ENCODE assay signal across 10 cellular contexts in the genomic region with DNA sequence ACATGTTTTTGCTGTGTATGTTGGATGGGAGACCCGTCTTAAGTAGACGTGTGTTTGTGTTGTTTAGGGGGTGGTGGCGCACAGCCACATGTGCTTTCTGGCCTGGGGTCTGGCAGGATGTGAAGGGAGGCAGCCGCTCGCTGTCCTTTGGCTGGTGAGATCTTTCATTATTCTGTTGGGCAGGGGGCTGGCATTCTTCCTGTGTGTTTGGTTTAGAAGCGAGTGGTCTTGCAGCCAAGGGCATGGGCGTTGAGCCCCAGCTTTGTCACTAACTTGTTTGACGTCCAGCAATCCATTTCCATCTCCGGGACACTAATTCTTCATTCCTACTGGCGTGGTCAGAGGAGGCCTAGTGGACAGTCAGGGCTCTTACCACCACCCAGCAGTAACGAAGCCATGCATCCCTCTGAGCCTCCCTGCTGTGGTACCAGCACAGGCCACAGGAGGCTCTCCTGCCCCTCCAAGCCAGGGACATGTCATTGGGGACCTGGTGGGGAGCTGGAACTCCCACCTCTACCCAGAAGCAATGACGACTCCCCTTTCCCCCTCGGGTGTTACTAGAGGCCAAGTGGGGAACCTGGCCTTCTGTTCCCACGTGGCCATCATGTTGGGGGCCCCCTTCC. TPM values are rescaled to one million over a fixed set of nuclear protein-coding genes. Genes with fewer than 3 reads are reported as not detected.
DNase-seq lines count a peak whose midpoint lies in the region; ATAC-seq, FAIRE-seq and TF ChIP-seq lines count a peak whose summit lies in the region.
"Had no signal": no experiment of that assay in that cellular context is flagged by ENCODE, and none has a peak within 500 bp of the region (broad histone marks: within the 10 kb centered on the region; RNA-seq: fewer than 3 reads in every experiment).

No MANE protein-coding gene starts in this region.

- H3K4me3 ChIP-seq in A549: no peak overlapping the region
- H3K4me3 ChIP-seq in cardiac fibroblast (replicated peaks in 1 of 2; ENCODE audit: low read depth in 2 of 2, low read length in 2 of 2): no peak overlapping the region
- H3K4me3 ChIP-seq in liver (ENCODE audit: low read depth in 1 of 3, low read length in 3 of 3): no peak overlapping the region

- ATAC-seq in A549: peak; percentile 68 to 85; a peak in 5 of 6 replicates

- peak; percentile 68 to 74 for DNase-seq in A549 (ENCODE audit: low read depth in 1 of 2, low spot score in 1 of 2)
- peak; percentile 53 for DNase-seq in HEK293T (ENCODE audit: extremely low spot score)
- no peak for DNase-seq in cardiac fibroblast (ENCODE audit: low read depth in 2 of 2)
- DNase-seq in amniotic stem cell (lab: John Stamatoyannopoulos, UW): no peak
- DNase-seq in activated CD4-positive, alpha-beta memory T cell treated with anti-CD3 and anti-CD28 coated beads, Interleukin-2, amount 10 ng/mL, durations not matched to agents 7 days and 5 days: no peak
- no peak for DNase-seq in hypothalamus (lab: John Stamatoyannopoulos, UW)
- no peak for DNase-seq in NCI-H2171 (lab: John Stamatoyannopoulos, UW)
- DNase-seq: nucleus accumbens had no signal

- no peak for TF ChIP-seq EP300 in A549 (IDR thresholded peaks at IDR 0.05)

- H3K27me3 ChIP-seq in liver (ENCODE audit: control insufficient read depth in 4 of 4, insufficient read depth in 4 of 4, low read length in 3 of 4): no peaks in the 10 kb centered on the region

- H3K4me2 ChIP-seq in A549: no peak overlapping the region

- H3K4me1 ChIP-seq in A549: peaks cover 39% of the 10 kb centered on the region
- peaks cover 0 to 3% (median 0%) of the 10 kb centered on the region in 4 donors for H3K4me1 ChIP-seq in liver (ENCODE audit: control insufficient read depth in 4 of 4, insufficient read depth in 4 of 4, low read length in 3 of 4)

- H3K9ac ChIP-seq in liver (ENCODE audit: low read depth in 1 of 2, low read length in 2 of 2): no peak overlapping the region

- TF ChIP-seq RAD21 in A549 (conservative IDR thresholded peaks at IDR 0.05 in 1 of 2, IDR thresholded peaks at IDR 0.05 in 1 of 2) (peak in 1 of 2 experiments; percentile 30; a peak in 2 of 5 replicates), liver (IDR thresholded peaks at IDR 0.05) (peak in 1 of 2 donors; percentile 66)

- no peaks in the 10 kb centered on the region for H3K4me1 Mint-ChIP-seq in activated CD4-positive, alpha-beta memory T cell treated with anti-CD3 and anti-CD28 coated beads, Interleukin-2, amount 10 ng/mL, durations not matched to agents 7 days and 5 days

- no peaks in the 10 kb centered on the region for H3K36me3 ChIP-seq in liver (ENCODE audit: control insufficient read depth in 4 of 4, insufficient read depth in 3 of 4, low read depth in 1 of 4, low read length in 3 of 4)

- WGBS in A549 (ENCODE audit: missing lambda C conversion rate): 87% methylated on average over 14 of the region's 14 CpGs
- 89% methylated on average over 14 of the region's 14 CpGs for WGBS in liver

- H3K9me3 ChIP-seq in A549 (peaks cover 4% of the 10 kb centered on the region; the same call in 2 of the 3 replicates), liver (ENCODE audit: control insufficient read depth in 4 of 4, low read length in 3 of 4) (no peaks in the 10 kb centered on the region)

- no peak overlapping the region for H3K27ac Mint-ChIP-seq in activated CD4-positive, alpha-beta memory T cell treated with anti-CD3 and anti-CD28 coated beads, Interleukin-2, amount 10 ng/mL, durations not matched to agents 7 days and 5 days
- H3K27ac Mint-ChIP-seq: activated naive CD8-positive, alpha-beta T cell had no signal

- TF ChIP-seq POLR2A in A549 (IDR thresholded peaks at IDR 0.05; ENCODE audit: low read length): no peak

- FAIRE-seq in A549 (lab: Jason Lieb, UNC): no peak

- no peak overlapping the region for H3K4me3 Mint-ChIP-seq in activated CD4-positive, alpha-beta memory T cell treated with anti-CD3 and anti-CD28 coated beads, Interleukin-2, amount 10 ng/mL, durations not matched to agents 7 days and 5 days
- H3K4me3 Mint-ChIP-seq: activated naive CD8-positive, alpha-beta T cell had no signal

- H3K27me3 Mint-ChIP-seq in activated CD4-positive, alpha-beta memory T cell treated with anti-CD3 and anti-CD28 coated beads, Interleukin-2, amount 10 ng/mL, durations not matched to agents 7 days and 5 days: no peaks in the 10 kb centered on the region

- H3K27ac ChIP-seq in A549 (peak overlapping the region in 1 of 2 experiments; percentile 19; a peak in 3 of 6 replicates), liver (ENCODE audit: low read depth in 1 of 2, low read length in 2 of 2) (no peak overlapping the region)

- CTCF ChIA-PET in A549 (lab: Yijun Ruan, JAX): interaction anchor here (2.8 kb wide), 1 partner anchor 10 kb away, joined by 23 read pairs; a partner anchor contains a TSS
- CTCF ChIA-PET in HEK293T (lab: Yijun Ruan, JAX): interaction anchor here (1.4 kb wide), 1 partner anchor 8 kb away, joined by 3 read pairs; no protein-coding TSS in a partner anchor
- CTCF ChIA-PET in activated CD4-positive, alpha-beta memory T cell treated with anti-CD3 and anti-CD28 coated beads, Interleukin-2, amount 10 ng/mL, durations not matched to agents 7 days and 5 days (lab: Charles Lee): no interaction called here

- POLR2A ChIA-PET in A549 (lab: Yijun Ruan, JAX): no interaction called here
- POLR2A ChIA-PET in HEK293T (lab: Yijun Ruan, JAX): no interaction called here
- POLR2A ChIA-PET in activated CD4-positive, alpha-beta memory T cell treated with anti-CD3 and anti-CD28 coated beads, Interleukin-2, amount 10 ng/mL, durations not matched to agents 7 days and 5 days (lab: Charles Lee): no interaction called here

- H3K36me3 Mint-ChIP-seq in activated CD4-positive, alpha-beta memory T cell treated with anti-CD3 and anti-CD28 coated beads, Interleukin-2, amount 10 ng/mL, durations not matched to agents 7 days and 5 days (ENCODE audit: low read depth): no peaks in the 10 kb centered on the region
- H3K36me3 Mint-ChIP-seq: activated naive CD8-positive, alpha-beta T cell had no signal

- no peak for TF ChIP-seq CTCF in A549 (IDR thresholded peaks at IDR 0.05)
- peak; percentile 41 for TF ChIP-seq CTCF in cardiac fibroblast (IDR thresholded peaks at IDR 0.05; ENCODE audit: low read depth, low read length)
- TF ChIP-seq CTCF in liver (IDR thresholded peaks at IDR 0.05; ENCODE audit: low read depth, low read length, missing input control): peak; percentile 5

- no peaks in the 10 kb centered on the region for H3K9me3 Mint-ChIP-seq in activated CD4-positive, alpha-beta memory T cell treated with anti-CD3 and anti-CD28 coated beads, Interleukin-2, amount 10 ng/mL, durations not matched to agents 7 days and 5 days

TF ChIP-seq in A549, 52 proteins besides CTCF, POLR2A, EP300 and RAD21 (continues in another document):
- TF ChIP-seq, protein P1, sequence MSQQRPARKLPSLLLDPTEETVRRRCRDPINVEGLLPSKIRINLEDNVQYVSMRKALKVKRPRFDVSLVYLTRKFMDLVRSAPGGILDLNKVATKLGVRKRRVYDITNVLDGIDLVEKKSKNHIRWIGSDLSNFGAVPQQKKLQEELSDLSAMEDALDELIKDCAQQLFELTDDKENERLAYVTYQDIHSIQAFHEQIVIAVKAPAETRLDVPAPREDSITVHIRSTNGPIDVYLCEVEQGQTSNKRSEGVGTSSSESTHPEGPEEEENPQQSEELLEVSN (IDR thresholded peaks at IDR 0.05; ENCODE audit: borderline replicate concordance, low read depth): no peak
- TF ChIP-seq RARB (CRISPR knock-in tag; IDR thresholded peaks at IDR 0.05) (no peak), EHF (CRISPR knock-in tag; IDR thresholded peaks at IDR 0.05) (no peak), CBX8 (IDR thresholded peaks at IDR 0.05) (no peak), HOXA7 (CRISPR knock-in tag; IDR thresholded peaks at IDR 0.05) (no peak), GATA3 (IDR thresholded peaks at IDR 0.05; ENCODE audit: borderline replicate concordance) (no peak)

TF ChIP-seq in HEK293T, 16 proteins besides CTCF, POLR2A, EP300 and RAD21 (continues in another document):
- TF ChIP-seq LEF1 (IDR thresholded peaks at IDR 0.05; ENCODE audit: borderline replicate concordance) (no peak), HDGF (IDR thresholded peaks at IDR 0.05; ENCODE audit: borderline replicate concordance) (no peak), NFRKB (IDR thresholded peaks at IDR 0.05) (no peak), FOXM1 (IDR thresholded peaks at IDR 0.05; ENCODE audit: borderline replicate concordance) (no peak)
- TF ChIP-seq, protein P2, sequence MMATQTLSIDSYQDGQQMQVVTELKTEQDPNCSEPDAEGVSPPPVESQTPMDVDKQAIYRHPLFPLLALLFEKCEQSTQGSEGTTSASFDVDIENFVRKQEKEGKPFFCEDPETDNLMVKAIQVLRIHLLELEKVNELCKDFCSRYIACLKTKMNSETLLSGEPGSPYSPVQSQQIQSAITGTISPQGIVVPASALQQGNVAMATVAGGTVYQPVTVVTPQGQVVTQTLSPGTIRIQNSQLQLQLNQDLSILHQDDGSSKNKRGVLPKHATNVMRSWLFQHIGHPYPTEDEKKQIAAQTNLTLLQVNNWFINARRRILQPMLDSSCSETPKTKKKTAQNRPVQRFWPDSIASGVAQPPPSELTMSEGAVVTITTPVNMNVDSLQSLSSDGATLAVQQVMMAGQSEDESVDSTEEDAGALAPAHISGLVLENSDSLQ (IDR thresholded peaks at IDR 0.05): no peak

TF ChIP-seq in liver, 16 proteins besides CTCF, POLR2A, EP300 and RAD21 (continues in another document):
- TF ChIP-seq RXRA (IDR thresholded peaks at IDR 0.05): no peak
- TF ChIP-seq, protein P3, sequence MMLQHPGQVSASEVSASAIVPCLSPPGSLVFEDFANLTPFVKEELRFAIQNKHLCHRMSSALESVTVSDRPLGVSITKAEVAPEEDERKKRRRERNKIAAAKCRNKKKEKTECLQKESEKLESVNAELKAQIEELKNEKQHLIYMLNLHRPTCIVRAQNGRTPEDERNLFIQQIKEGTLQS (IDR thresholded peaks at IDR 0.05): no peak
- no peak for TF ChIP-seq HNF4A (conservative IDR thresholded peaks at IDR 0.05)
- no peak for TF ChIP-seq NR2F2 (IDR thresholded peaks at IDR 0.05)
- TF ChIP-seq HNF4G (IDR thresholded peaks at IDR 0.05): no peak

RNA-seq across cellular contexts. Expression of a gene that starts 10.7 kb away (rescaled TPM):
- 40.7 and 47.4 TPM in 2 replicates for polyA plus RNA-seq in A549 (2011; rRNA removed)
- 11.8 and 13.5 TPM in 2 replicates for polyA plus RNA-seq in A549 (2012; cell fraction: cytosol; rRNA removed)
- 29.7 and 30.3 TPM in 2 replicates for polyA plus RNA-seq in A549 (2012; cell fraction: nucleus; rRNA removed)
- 14.6 to 15.8 TPM (median 15.3 TPM) in 3 replicates for polyA plus RNA-seq in A549 (2017; fragmentation: RNase III; extraction: RNeasy Plus Mini Kit Qiagen cat#74134 plus additional on column Dnase treatment)
- polyA minus RNA-seq in A549 (2011; rRNA and poly(A)+ RNA removed): 79.8 and 103 TPM in 2 replicates
- total RNA-seq in liver: 10 to 100 TPM in 1 of 2 donors, under 1 TPM in 1; 0.23 to 11.5 TPM
- 1 to 10 TPM; 1.3 to 2.5 TPM for polyA plus RNA-seq in liver
- total RNA-seq in activated CD4-positive, alpha-beta memory T cell treated with anti-CD3 and anti-CD28 coated beads, Interleukin-2, amount 10 ng/mL, durations not matched to agents 7 days and 5 days: under 1 TPM in 1 of 2 experiments, not detected in 1; 0.08 TPM

Comparison
In these comparisons a context has a peak if more than half of its experiments do, and no peak if none do; other contexts are left out.
1. DNase-seq: peak in A549 (2 of 2) and HEK293T (single experiment); none in cardiac fibroblast (0 of 2), amniotic stem cell (single experiment), activated CD4-positive, alpha-beta memory T cell treated with anti-CD3 and anti-CD28 coated beads, Interleukin-2, amount 10 ng/mL, durations not matched to agents 7 days and 5 days (single experiment), hypothalamus (0 of 51) and NCI-H2171 (single experiment).